Comparison of ENCODE assay signal across 27 cellular contexts in the genomic region with DNA sequence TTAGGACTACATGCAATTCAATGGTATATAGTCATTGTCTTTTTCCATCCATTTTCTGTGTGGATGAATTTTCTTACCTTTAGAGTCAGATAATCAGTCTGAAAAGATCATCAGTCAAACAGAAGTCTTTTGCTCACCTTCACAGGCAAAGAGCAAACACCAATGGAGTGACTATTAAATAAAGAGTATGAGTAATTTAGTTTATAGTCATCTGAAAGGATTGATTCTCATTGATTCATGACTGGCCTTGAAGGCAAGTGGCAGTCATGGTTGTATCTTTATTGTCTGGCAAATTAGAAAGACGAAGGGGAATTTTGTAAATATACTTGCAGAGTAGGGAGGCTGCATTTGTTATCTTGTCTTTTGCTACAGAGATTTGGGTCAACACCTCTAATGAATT.
"Had no signal": no experiment of that assay in that cellular context is flagged by ENCODE, and none has a peak within 500 bp of the region (broad histone marks: within the 10 kb centered on the region; RNA-seq: fewer than 3 reads in every experiment).

No MANE protein-coding gene starts in this region.

- H3K9me3 Mint-ChIP-seq: memory B cell, natural killer cell, neural crest cell, type B pancreatic cell had no signal

- H3K27ac Mint-ChIP-seq: memory B cell, progenitor cell of endocrine pancreas had no signal

- H3K4me1 ChIP-seq: esophagus muscularis mucosa, gastroesophageal sphincter, parathyroid adenoma, right lobe of liver, testis, tibial artery had no signal

- H3K27me3 ChIP-seq: dorsolateral prefrontal cortex, esophagus muscularis mucosa, foreskin keratinocyte, gastroesophageal sphincter, heart left ventricle, hepatocyte, right lobe of liver, testis, tibial artery had no signal

- ATAC-seq: foreskin keratinocyte; gastroesophageal sphincter; heart left ventricle; left lobe of liver; natural killer cell; right lobe of liver; stimulated activated naive CD8-positive, alpha-beta T cell treated with anti-CD3 and anti-CD28 coated beads, Interleukin-15, Interleukin-2, amounts not matched to agents 100 U/mL and 50 U/mL, for 24 hours had no signal

- DNase-seq: dorsolateral prefrontal cortex; effector CD4-positive, alpha-beta T cell; foreskin keratinocyte; heart left ventricle; kidney; natural killer cell; right lobe of liver; small intestine; stimulated activated CD4-positive, alpha-beta T cell treated with anti-CD3 and anti-CD28 coated beads, Interleukin-12 subunit alpha, Interleukin-12 subunit beta, amount 100 ng/mL, for 4 hours; stimulated activated CD4-positive, alpha-beta T cell treated with anti-CD3 and anti-CD28 coated beads, Interleukin-1b, Interleukin-23, amount 100 ng/mL, for 48 hours; stimulated activated CD4-positive, alpha-beta T cell treated with anti-CD3 and anti-CD28 coated beads, Interleukin-4, amount 100 ng/mL, for 1 hour; stimulated activated CD8-positive, alpha-beta memory T cell treated with anti-CD3 and anti-CD28 coated beads, Interleukin-4, amount 100 ng/mL, for 48 hours; stimulated activated naive CD8-positive, alpha-beta T cell treated with anti-CD3 and anti-CD28 coated beads, Interleukin-15, Interleukin-2, amounts not matched to agents 100 U/mL and 50 U/mL, for 24 hours; substantia nigra; testis; tibial artery had no signal

- FAIRE-seq: kidney, small intestine had no signal

- H3K79me2 ChIP-seq: hepatocyte, parathyroid adenoma had no signal

- H3K4me3 Mint-ChIP-seq: memory B cell, natural killer cell, neural crest cell, type B pancreatic cell had no signal

- H3K36me3 ChIP-seq: esophagus muscularis mucosa, gastroesophageal sphincter, heart left ventricle, right lobe of liver had no signal

- H3K4me2 ChIP-seq: hepatocyte had no signal

- H3K27ac ChIP-seq: dorsolateral prefrontal cortex, epithelial cell of prostate, esophagus muscularis mucosa, foreskin keratinocyte, gastroesophageal sphincter, heart left ventricle, hepatocyte, parathyroid adenoma, right lobe of liver, testis, tibial artery had no signal

- H2AFZ ChIP-seq: hepatocyte, parathyroid adenoma had no signal

- H3K4me3 ChIP-seq: dorsolateral prefrontal cortex, esophagus muscularis mucosa, gastroesophageal sphincter, heart left ventricle, hepatocyte, lung, right lobe of liver, testis, tibial artery had no signal

- H3K27me3 Mint-ChIP-seq: memory B cell, progenitor cell of endocrine pancreas, type B pancreatic cell had no signal

- H3K36me3 Mint-ChIP-seq: natural killer cell had no signal

- H3K4me1 Mint-ChIP-seq: neural crest cell had no signal
